In the genomic region with DNA sequence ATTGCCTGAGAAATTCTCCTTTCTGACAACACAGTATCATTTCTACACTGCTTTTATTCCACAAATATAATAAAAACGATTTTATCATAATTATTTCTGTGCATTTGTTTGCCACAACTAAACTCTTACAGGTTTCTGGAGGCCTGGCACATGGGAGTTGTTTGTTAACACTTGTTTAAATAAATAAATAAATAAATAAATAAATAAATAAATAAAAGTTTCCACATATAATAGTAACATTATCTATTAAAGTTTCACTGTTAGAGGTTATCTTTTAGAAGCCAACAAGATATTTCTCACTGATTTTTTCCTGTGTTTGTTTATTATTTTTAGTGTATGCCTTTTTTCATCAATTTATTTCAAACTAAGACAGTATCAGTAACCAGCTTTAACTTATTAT, we compare ENCODE assay signal across 24 cellular contexts.
"Had no signal": no experiment of that assay in that cellular context is flagged by ENCODE, and none has a peak within 500 bp of the region (broad histone marks: within the 10 kb centered on the region; RNA-seq: fewer than 3 reads in every experiment).

No MANE protein-coding gene starts in this region.

- H3K4me1 Mint-ChIP-seq: immature natural killer cell, mesothelial cell of epicardium, naive B cell had no signal

- H3K79me2 ChIP-seq: hepatocyte had no signal

- H3K9me3 ChIP-seq: esophagus muscularis mucosa, gastroesophageal sphincter, lower lobe of right lung, mucosa of descending colon had no signal

- ATAC-seq: foreskin keratinocyte, gastroesophageal sphincter, heart left ventricle, left cardiac atrium, left lung, left ventricle myocardium superior, lower lobe of right lung, mucosa of descending colon had no signal

- H3K4me2 ChIP-seq: hepatocyte had no signal

- FAIRE-seq: colon, endothelial cell of umbilical vein, frontal cortex had no signal

- H3K4me3 ChIP-seq: coronary artery, dorsolateral prefrontal cortex, esophagus muscularis mucosa, gastroesophageal sphincter, heart left ventricle, hepatocyte, left lung, lower lobe of right lung, mucosa of descending colon had no signal

- H3K27ac Mint-ChIP-seq: immature natural killer cell, mesothelial cell of epicardium, naive B cell had no signal

- H3K27me3 Mint-ChIP-seq: naive B cell had no signal

- H2AFZ ChIP-seq: hepatocyte had no signal

- H3K27me3 ChIP-seq: dorsolateral prefrontal cortex, esophagus muscularis mucosa, foreskin keratinocyte, gastroesophageal sphincter, heart left ventricle, hepatocyte, left lung had no signal

- H3K36me3 Mint-ChIP-seq: immature natural killer cell, mesothelial cell of epicardium, naive B cell had no signal

- H3K4me3 Mint-ChIP-seq: immature natural killer cell, mesothelial cell of epicardium, naive B cell had no signal

- H3K36me3 ChIP-seq: esophagus muscularis mucosa, gastroesophageal sphincter, heart left ventricle, left lung, lower lobe of right lung had no signal

- H3K27ac ChIP-seq: coronary artery, dorsolateral prefrontal cortex, esophagus muscularis mucosa, foreskin keratinocyte, gastroesophageal sphincter, heart left ventricle, hepatocyte, left lung, lower lobe of right lung had no signal

- H3K4me1 ChIP-seq: esophagus muscularis mucosa, foreskin keratinocyte, gastroesophageal sphincter, heart left ventricle, left lung, lower lobe of right lung had no signal

- DNase-seq: dermis blood vessel endothelial cell; dorsolateral prefrontal cortex; effector CD4-positive, alpha-beta T cell; effector memory CD4-positive, alpha-beta T cell; foreskin keratinocyte; heart left ventricle; hypothalamus; immature natural killer cell; islet precursor cell; left cardiac atrium; left lung; left ventricle myocardium superior; lower lobe of right lung; mesenchymal stem cell; mucosa of descending colon; naive B cell had no signal
